Comparison of ENCODE assay signal across 1 cellular context in the genomic region with DNA sequence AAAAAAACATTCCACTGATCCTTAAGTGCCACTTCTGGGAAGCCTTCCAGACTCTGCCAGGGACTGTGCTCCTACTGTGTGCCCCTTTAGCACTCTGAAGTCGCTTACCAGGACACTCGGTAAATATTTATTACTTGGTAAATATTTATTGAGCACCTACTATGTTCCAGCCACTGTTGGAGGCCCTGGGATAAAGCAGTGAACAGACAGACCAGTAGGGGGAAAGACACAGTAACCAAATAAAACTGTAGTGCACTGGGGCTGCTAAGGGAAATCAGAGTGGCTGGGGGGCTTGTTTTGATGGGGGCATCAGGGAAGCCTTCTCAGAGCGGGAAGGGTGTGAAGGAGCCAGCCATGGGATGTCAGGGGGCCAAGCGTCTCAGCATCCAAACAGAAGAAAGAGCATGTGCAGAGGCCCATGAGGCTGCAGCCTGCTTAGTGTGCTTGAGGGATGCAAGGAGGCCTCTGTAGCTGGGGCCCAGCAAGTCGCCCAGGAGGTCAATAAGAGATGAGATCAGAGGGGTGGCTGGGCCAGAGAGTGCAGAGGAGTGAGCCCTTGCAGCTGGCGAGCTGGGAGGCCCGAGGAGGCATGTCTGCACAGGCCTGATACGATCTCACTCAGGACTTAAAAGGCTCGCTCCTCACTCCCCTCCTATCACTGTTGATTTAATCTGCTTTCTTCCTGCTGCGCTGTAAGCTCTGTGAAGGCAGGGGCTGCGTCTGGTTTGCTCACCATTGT.
TF ChIP-seq lines count a peak whose summit lies in the region.

No MANE protein-coding gene starts in this region.

TF ChIP-seq in SK-N-SH, 30 proteins besides CTCF, POLR2A, EP300 and RAD21 (continued from another document):
- TF ChIP-seq, protein P1, sequence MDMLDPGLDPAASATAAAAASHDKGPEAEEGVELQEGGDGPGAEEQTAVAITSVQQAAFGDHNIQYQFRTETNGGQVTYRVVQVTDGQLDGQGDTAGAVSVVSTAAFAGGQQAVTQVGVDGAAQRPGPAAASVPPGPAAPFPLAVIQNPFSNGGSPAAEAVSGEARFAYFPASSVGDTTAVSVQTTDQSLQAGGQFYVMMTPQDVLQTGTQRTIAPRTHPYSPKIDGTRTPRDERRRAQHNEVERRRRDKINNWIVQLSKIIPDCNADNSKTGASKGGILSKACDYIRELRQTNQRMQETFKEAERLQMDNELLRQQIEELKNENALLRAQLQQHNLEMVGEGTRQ (IDR thresholded peaks at IDR 0.05; ENCODE audit: borderline replicate concordance, low read depth, low read length), result no peak
